ENCODE assay signal across 8 cellular contexts in genomic region chr11:117907276-117908110, GRCh38. TPM values are rescaled to one million over a fixed set of nuclear protein-coding genes. Genes with fewer than 3 reads are reported as not detected.
DNase-seq lines count a peak whose midpoint lies in the region; ATAC-seq and TF ChIP-seq lines count a peak whose summit lies in the region.

No MANE protein-coding gene starts in this region.

- TF ChIP-seq EP300 in gastroesophageal sphincter (IDR thresholded peaks at IDR 0.05) = no peak

- no peaks in the 10 kb centered on the region for H3K36me3 ChIP-seq in KOPT-K1 (ENCODE audit: insufficient read depth, low read length)
- no peaks in the 10 kb centered on the region for H3K36me3 ChIP-seq in RWPE2 (ENCODE audit: low read depth)
- H3K36me3 ChIP-seq in gastroesophageal sphincter = no peaks in the 10 kb centered on the region
- no peaks in the 10 kb centered on the region for H3K36me3 ChIP-seq in testis (ENCODE audit: low read depth, missing control alignments)

- peak; percentile 92 for DNase-seq in ELF-1 (ENCODE audit: low read depth, low spot score)
- peak; percentile 89 for DNase-seq in RWPE2 (ENCODE audit: low spot score)
- peak; percentile 36 for DNase-seq in activated gamma-delta T cell treated with anti-CD3 and anti-CD28 coated beads, Interleukin-2, amount 50 U/mL, for 16 hours (ENCODE audit: low read depth)
- DNase-seq in nucleus accumbens (lab: John Stamatoyannopoulos, UW) = peak in 43 of 56 donors; percentile 9 to 89 (median 48)
- peak; percentile 93 for DNase-seq in testis

- ATAC-seq in RWPE2 (ENCODE audit: low read depth) = peak; percentile 99
- peak; percentile 97 for ATAC-seq in gastroesophageal sphincter
- no peak for ATAC-seq in GM21717 (IDR thresholded peaks at IDR 0.05; ENCODE audit: unreplicated experiment)

- no peaks in the 10 kb centered on the region for H3K27me3 ChIP-seq in RWPE2 (ENCODE audit: insufficient read depth, poor library complexity, severe bottlenecking)
- no peaks in the 10 kb centered on the region for H3K27me3 ChIP-seq in gastroesophageal sphincter
- no peaks in the 10 kb centered on the region for H3K27me3 ChIP-seq in testis

- H3K27ac ChIP-seq in KOPT-K1 (ENCODE audit: low read depth, low read length, poor library complexity, severe bottlenecking) = peak overlapping the region; percentile 69
- H3K27ac ChIP-seq in RWPE2 (ENCODE audit: poor library complexity, severe bottlenecking) = peak overlapping the region; percentile 38
- H3K27ac ChIP-seq in gastroesophageal sphincter = peak overlapping the region in 1 of 4 donors; percentile 54
- H3K27ac ChIP-seq in testis = no peak overlapping the region

- no peak for TF ChIP-seq POLR2A in gastroesophageal sphincter (IDR thresholded peaks at IDR 0.05)
- TF ChIP-seq POLR2A in testis (IDR thresholded peaks at IDR 0.05) = no peak

- H3K4me1 ChIP-seq in RWPE2 (ENCODE audit: insufficient read depth, poor library complexity, severe bottlenecking) (peaks cover 9% of the 10 kb centered on the region), gastroesophageal sphincter (peaks cover 0 to 10% (median 5%) of the 10 kb centered on the region in 3 donors), testis (peaks cover 12% of the 10 kb centered on the region)

- H3K4me3 ChIP-seq in RWPE2 (ENCODE audit: severe bottlenecking) (peak overlapping the region; percentile 27), gastroesophageal sphincter (no peak overlapping the region), testis (no peak overlapping the region)

- WGBS in gastroesophageal sphincter (ENCODE audit: low coverage in 1 of 2), 2 donors = 40 to 59% methylated on average over 10 to 14 of the region's 24 CpGs
- 33 to 47% methylated on average over 12 to 24 of the region's 24 CpGs for WGBS in testis, 2 donors

- H3K9me3 ChIP-seq in KOPT-K1 (ENCODE audit: insufficient read depth, low read length, poor library complexity, severe bottlenecking) = no peaks in the 10 kb centered on the region
- H3K9me3 ChIP-seq in RWPE2 (ENCODE audit: severe bottlenecking) = no peaks in the 10 kb centered on the region
- no peaks in the 10 kb centered on the region for H3K9me3 ChIP-seq in gastroesophageal sphincter
- no peaks in the 10 kb centered on the region for H3K9me3 ChIP-seq in testis

- TF ChIP-seq CTCF in RWPE2 (IDR thresholded peaks at IDR 0.05; ENCODE audit: poor library complexity, severe bottlenecking) = no peak
- TF ChIP-seq CTCF in gastroesophageal sphincter (IDR thresholded peaks at IDR 0.05) = no peak
- TF ChIP-seq CTCF in testis (IDR thresholded peaks at IDR 0.05) = no peak

- intact Hi-C loops in testis (cut with DNase I; ENCODE audit: low total_unique reads) = no loop called here

RNA-seq across cellular contexts. Expression of gene TMPRSS13, which starts 21.7 kb away (rescaled TPM):
- under 1 TPM in 3 of 4 donors, not detected in 1; 0.13 to 0.67 (median 0.31) TPM for total RNA-seq in gastroesophageal sphincter
- total RNA-seq in testis = under 1 TPM; 0.74 to 0.87 TPM
- polyA plus RNA-seq in testis (ENCODE audit: insufficient read depth, low read depth, low replicate concordance) = 0.91 TPM

RNA-seq across cellular contexts. Expression of gene FXYD6, which starts 31.0 kb away (rescaled TPM):
- total RNA-seq in gastroesophageal sphincter (10 to 100 TPM; 28.6 to 76.7 (median 74.4) TPM), testis (100 to 1,000 TPM; 191 to 439 TPM)
- 186 TPM for polyA plus RNA-seq in testis (ENCODE audit: insufficient read depth, low read depth, low replicate concordance)

Comparison
In these comparisons a context has a peak if more than half of its experiments do, and no peak if none do; other contexts are left out.
1. DNase-seq: peak in every context shown above with its lines; median percentile 93 in testis; 92 in ELF-1; 89 in RWPE2; 48 in nucleus accumbens; 36 in activated gamma-delta T cell treated with anti-CD3 and anti-CD28 coated beads, Interleukin-2, amount 50 U/mL, for 16 hours.
2. H3K27ac ChIP-seq: peak in KOPT-K1 (single experiment) and RWPE2 (single experiment); none in testis (0 of 2).